15 cellular contexts compared by ENCODE assay signal in genomic region chr19:2883686-2884439, GRCh38. TPM values are rescaled to one million over a fixed set of nuclear protein-coding genes. Genes with fewer than 3 reads are reported as not detected.
"Had no signal": no experiment of that assay in that cellular context is flagged by ENCODE, and none has a peak within 500 bp of the region (broad histone marks: within the 10 kb centered on the region; RNA-seq: fewer than 3 reads in every experiment).

No MANE protein-coding gene starts in this region.

- H3K4me3 ChIP-seq: skin epidermis, tibial artery had no signal

- H3K27ac ChIP-seq: skin epidermis, tibial artery had no signal

- DNase-seq: activated CD4-positive, alpha-beta memory T cell treated with anti-CD3 and anti-CD28 coated beads, Interleukin-2, amount 10 ng/mL, durations not matched to agents 7 days and 5 days; activated effector memory CD4-positive, alpha-beta T cell treated with Interleukin-2 at 50 U/mL for 16 hours; activated T-cell treated with anti-CD3 and anti-CD28 coated beads, Interleukin-2, amount 50 U/mL, for 4 hours; stimulated activated CD4-positive, alpha-beta T cell treated with anti-CD3 and anti-CD28 coated beads, Interleukin-15, amount 100 ng/mL, for 24 hours; stimulated activated CD4-positive, alpha-beta T cell treated with anti-CD3 and anti-CD28 coated beads, Interleukin-4, amount 100 ng/mL, for 1 hour; stimulated activated naive B cell treated with anti-CD40 and anti-IgM and Interleukin-4, amounts not matched to agents 10 μg/mL and 1 μg/mL and 100 μg/mL, for 72 hours; T1000 had no signal

- FAIRE-seq: colon, frontal cortex had no signal

- ATAC-seq: esophagus mucosa; natural killer cell treated with Interleukin-12 subunit alpha and Interleukin-12 subunit beta and Interleukin-15 and Interleukin-18, amount 100 ng/mL, for 72 hours; stimulated activated naive B cell treated with anti-CD40 and anti-IgM and Interleukin-4, amounts not matched to agents 10 μg/mL and 1 μg/mL and 100 μg/mL, for 72 hours had no signal

- H3K36me3 ChIP-seq: tibial artery had no signal

RNA-seq across cellular contexts. Expression of gene ZNF556, which starts 16.7 kb away (rescaled TPM):
- total RNA-seq: activated CD4-positive, alpha-beta memory T cell treated with anti-CD3 and anti-CD28 coated beads, Interleukin-2, amount 10 ng/mL, durations not matched to agents 7 days and 5 days; activated T-cell treated with anti-CD3 and anti-CD28 coated beads, Interleukin-2, amount 50 U/mL, for 4 hours; cardiac septum; mesenteric fat pad; natural killer cell treated with Interleukin-12 subunit alpha and Interleukin-12 subunit beta and Interleukin-15 and Interleukin-18, amount 100 ng/mL, for 72 hours had no signal
